ENCODE assay signal across 13 cellular contexts in genomic region chr17:42389902-42390301, GRCh38. TPM values are rescaled to one million over a fixed set of nuclear protein-coding genes. Genes with fewer than 3 reads are reported as not detected.
DNase-seq lines count a peak whose midpoint lies in the region; ATAC-seq and TF ChIP-seq lines count a peak whose summit lies in the region.
"Had no signal": no experiment of that assay in that cellular context is flagged by ENCODE, and none has a peak within 500 bp of the region (broad histone marks: within the 10 kb centered on the region; RNA-seq: fewer than 3 reads in every experiment).

No MANE protein-coding gene starts in this region.

- H3K27ac ChIP-seq in gastroesophageal sphincter, result peak overlapping the region; percentile 83 to 100 (median 99)

- CTCF ChIA-PET in activated CD4-positive, alpha-beta T cell treated with anti-CD3 and anti-CD28 coated beads for 36 hours (lab: Charles Lee), result interaction anchor here (0.6 to 3.4 kb wide), 10 partner anchors 9 to 142 kb away, joined by 3 to 36 read pairs (median 12); no protein-coding TSS in a partner anchor
- CTCF ChIA-PET in activated B cell treated with CpG ODN at 0.5 μM for 24 hours (lab: Charles Lee), result interaction anchor here (1.3 to 2.1 kb wide), 3 partner anchors 11 to 78 kb away, joined by 4 to 8 read pairs (median 7); no protein-coding TSS in a partner anchor

- ATAC-seq in activated CD4-positive, alpha-beta T cell treated with anti-CD3 and anti-CD28 coated beads for 36 hours, result no peak
- ATAC-seq in activated B cell treated with CpG ODN at 0.5 μM for 24 hours (ENCODE audit: low read depth), result no peak
- ATAC-seq in gastroesophageal sphincter, result no peak
- no peak for ATAC-seq in stimulated activated effector memory CD8-positive, alpha-beta T cell treated with anti-CD3 and anti-CD28 coated beads, Interleukin-12 subunit alpha, Interleukin-12 subunit beta, amount 100 ng/mL, for 72 hours
- no peak for ATAC-seq in HG02970 (IDR thresholded peaks at IDR 0.05; ENCODE audit: low FRiP score, unreplicated experiment)
- ATAC-seq in HG03439 (IDR thresholded peaks at IDR 0.05; ENCODE audit: unreplicated experiment), result no peak

- POLR2A ChIA-PET in activated CD4-positive, alpha-beta T cell treated with anti-CD3 and anti-CD28 coated beads for 36 hours (lab: Charles Lee), result interaction anchor here (0.6 to 2.4 kb wide), 8 partner anchors 13 to 196 kb away, joined by 3 to 38 read pairs (median 6); partner anchors contain the start of gene GHDC
- POLR2A ChIA-PET in activated B cell treated with CpG ODN at 0.5 μM for 24 hours (lab: Charles Lee), result interaction anchor here (1.5 to 3.2 kb wide), 6 partner anchors 13 to 384 kb away, joined by 5 to 102 read pairs (median 12); partner anchors contain the start of genes NAGLU and VPS25

- peak overlapping the region; percentile 100 for H3K27ac Mint-ChIP-seq in activated CD4-positive, alpha-beta T cell treated with anti-CD3 and anti-CD28 coated beads for 36 hours
- peak overlapping the region; percentile 100 for H3K27ac Mint-ChIP-seq in activated B cell treated with CpG ODN at 0.5 μM for 24 hours
- peak overlapping the region; percentile 99 for H3K27ac Mint-ChIP-seq in stimulated activated effector memory CD8-positive, alpha-beta T cell treated with anti-CD3 and anti-CD28 coated beads, Interleukin-12 subunit alpha, Interleukin-12 subunit beta, amount 100 ng/mL, for 72 hours

- TF ChIP-seq CTCF in activated B cell treated with CpG ODN at 0.5 μM for 24 hours (IDR thresholded peaks at IDR 0.05) (no peak), gastroesophageal sphincter (IDR thresholded peaks at IDR 0.05) (no peak)

- peaks cover 32% of the 10 kb centered on the region for H3K36me3 Mint-ChIP-seq in activated CD4-positive, alpha-beta T cell treated with anti-CD3 and anti-CD28 coated beads for 36 hours (ENCODE audit: low read depth)
- peaks cover 17% of the 10 kb centered on the region for H3K36me3 Mint-ChIP-seq in activated B cell treated with CpG ODN at 0.5 μM for 24 hours (ENCODE audit: low read depth)
- H3K36me3 Mint-ChIP-seq in stimulated activated effector memory CD8-positive, alpha-beta T cell treated with anti-CD3 and anti-CD28 coated beads, Interleukin-12 subunit alpha, Interleukin-12 subunit beta, amount 100 ng/mL, for 72 hours, result peaks cover 48% of the 10 kb centered on the region

- H3K9me3 Mint-ChIP-seq in activated CD4-positive, alpha-beta T cell treated with anti-CD3 and anti-CD28 coated beads for 36 hours (ENCODE audit: low read depth), result peaks cover 2% of the 10 kb centered on the region
- no peaks in the 10 kb centered on the region for H3K9me3 Mint-ChIP-seq in activated B cell treated with CpG ODN at 0.5 μM for 24 hours
- no peaks in the 10 kb centered on the region for H3K9me3 Mint-ChIP-seq in stimulated activated effector memory CD8-positive, alpha-beta T cell treated with anti-CD3 and anti-CD28 coated beads, Interleukin-12 subunit alpha, Interleukin-12 subunit beta, amount 100 ng/mL, for 72 hours

- H3K27me3 ChIP-seq in gastroesophageal sphincter, result no peaks in the 10 kb centered on the region
- H3K27me3 ChIP-seq: adrenal gland, testis had no signal

- DNase-seq in activated CD4-positive, alpha-beta T cell treated with anti-CD3 and anti-CD28 coated beads for 36 hours, result no peak
- DNase-seq in activated CD4-positive, alpha-beta T cell treated with anti-CD3 and anti-CD28 coated beads for 1 hour, result no peak
- DNase-seq in activated B cell treated with CpG ODN at 0.5 μM for 24 hours (no peak), T1000 (lab: John Stamatoyannopoulos, UW) (no peak)
- no peak for DNase-seq in stimulated activated effector memory CD8-positive, alpha-beta T cell treated with anti-CD3 and anti-CD28 coated beads, Interleukin-12 subunit alpha, Interleukin-12 subunit beta, amount 100 ng/mL, for 72 hours (ENCODE audit: low spot score in 2 of 2)
- DNase-seq: NCI-H1930; OCI-M1; stimulated activated CD4-positive, alpha-beta T cell treated with anti-CD3 and anti-CD28 coated beads, Interleukin-4, amount 100 ng/mL, for 24 hours; testis had no signal

- H3K27me3 Mint-ChIP-seq in activated CD4-positive, alpha-beta T cell treated with anti-CD3 and anti-CD28 coated beads for 36 hours, result no peaks in the 10 kb centered on the region
- H3K27me3 Mint-ChIP-seq in activated B cell treated with CpG ODN at 0.5 μM for 24 hours, result no peaks in the 10 kb centered on the region

- 90 to 100% methylated on average over 4 to 5 of the region's 5 CpGs for WGBS in gastroesophageal sphincter (ENCODE audit: low coverage in 1 of 2), 2 donors

- peaks cover 50% of the 10 kb centered on the region for H3K4me1 Mint-ChIP-seq in activated CD4-positive, alpha-beta T cell treated with anti-CD3 and anti-CD28 coated beads for 36 hours
- peaks cover 56% of the 10 kb centered on the region for H3K4me1 Mint-ChIP-seq in activated B cell treated with CpG ODN at 0.5 μM for 24 hours
- peaks cover 61% of the 10 kb centered on the region for H3K4me1 Mint-ChIP-seq in stimulated activated effector memory CD8-positive, alpha-beta T cell treated with anti-CD3 and anti-CD28 coated beads, Interleukin-12 subunit alpha, Interleukin-12 subunit beta, amount 100 ng/mL, for 72 hours

- intact Hi-C loops in activated CD4-positive, alpha-beta T cell treated with anti-CD3 and anti-CD28 coated beads for 36 hours (cut with DNase I, micrococcal nuclease), result loop anchor here (1.0 to 5.0 kb wide), 9 partner anchors 11 to 423 kb away; partner anchors contain the start of genes ATP6V0A1 (in 1 of the 2) and CNP (in 1 of the 2)
- intact Hi-C loops in activated B cell treated with CpG ODN at 0.5 μM for 24 hours (cut with micrococcal nuclease), result loop anchor here (2.0 to 10.0 kb wide), 5 partner anchors 53 to 605 kb away; partner anchors contain the start of genes JUP and KCNH4

- no peaks in the 10 kb centered on the region for H3K36me3 ChIP-seq in gastroesophageal sphincter
- H3K36me3 ChIP-seq: adrenal gland had no signal

- H3K9me3 ChIP-seq in gastroesophageal sphincter, result no peaks in the 10 kb centered on the region
- H3K9me3 ChIP-seq: adrenal gland, testis had no signal

- TF ChIP-seq EP300 in gastroesophageal sphincter (IDR thresholded peaks at IDR 0.05), result no peak

- no peak overlapping the region for H3K4me3 ChIP-seq in gastroesophageal sphincter

- TF ChIP-seq POLR2A in gastroesophageal sphincter (IDR thresholded peaks at IDR 0.05), result no peak

- H3K4me3 Mint-ChIP-seq in activated CD4-positive, alpha-beta T cell treated with anti-CD3 and anti-CD28 coated beads for 36 hours, result peak overlapping the region; percentile 95
- H3K4me3 Mint-ChIP-seq in activated B cell treated with CpG ODN at 0.5 μM for 24 hours, result peak overlapping the region; percentile 68
- H3K4me3 Mint-ChIP-seq in stimulated activated effector memory CD8-positive, alpha-beta T cell treated with anti-CD3 and anti-CD28 coated beads, Interleukin-12 subunit alpha, Interleukin-12 subunit beta, amount 100 ng/mL, for 72 hours, result peak overlapping the region; percentile 88

- H3K4me1 ChIP-seq in gastroesophageal sphincter, result peaks cover 0 to 36% (median 14%) of the 10 kb centered on the region in 3 donors

RNA-seq across cellular contexts. Expression of gene STAT3, which starts 1.7 kb away (rescaled TPM):
- 100 to 1,000 TPM; 332 to 345 TPM for total RNA-seq in activated CD4-positive, alpha-beta T cell treated with anti-CD3 and anti-CD28 coated beads for 36 hours
- 211 and 233 TPM in 2 replicates for total RNA-seq in activated B cell treated with CpG ODN at 0.5 μM for 24 hours
- 100 to 1,000 TPM; 146 to 253 (median 205) TPM for total RNA-seq in gastroesophageal sphincter

RNA-seq across cellular contexts. Expression of gene CAVIN1, which starts 33.2 kb away (rescaled TPM):
- total RNA-seq in activated CD4-positive, alpha-beta T cell treated with anti-CD3 and anti-CD28 coated beads for 36 hours, result 1 to 10 TPM; 4.2 to 4.4 TPM
- 0.10 and 0.20 TPM in 2 replicates for total RNA-seq in activated B cell treated with CpG ODN at 0.5 μM for 24 hours
- total RNA-seq in gastroesophageal sphincter, result 1,000 to 10,000 TPM in 2 of 4 donors, 100 to 1,000 TPM in 2; 615 to 1,266 (median 897) TPM

Comparison
In these comparisons a context has a peak if more than half of its experiments do, and no peak if none do; other contexts are left out.
1. RNA of gene CAVIN1, which starts 33.2 kb away (total RNA-seq): 615 to 1,266 TPM in gastroesophageal sphincter; 4.2 to 4.4 TPM in activated CD4-positive, alpha-beta T cell treated with anti-CD3 and anti-CD28 coated beads for 36 hours and 0.10 to 0.20 TPM in activated B cell treated with CpG ODN at 0.5 μM for 24 hours; every median in the first group is over 100 times any median in the second.
2. Peak in every context shown above with its lines, with median percentiles within 50 percentile points of each other: H3K27ac Mint-ChIP-seq and H3K4me3 Mint-ChIP-seq.